8 cellular contexts compared by ENCODE assay signal in the genomic region with DNA sequence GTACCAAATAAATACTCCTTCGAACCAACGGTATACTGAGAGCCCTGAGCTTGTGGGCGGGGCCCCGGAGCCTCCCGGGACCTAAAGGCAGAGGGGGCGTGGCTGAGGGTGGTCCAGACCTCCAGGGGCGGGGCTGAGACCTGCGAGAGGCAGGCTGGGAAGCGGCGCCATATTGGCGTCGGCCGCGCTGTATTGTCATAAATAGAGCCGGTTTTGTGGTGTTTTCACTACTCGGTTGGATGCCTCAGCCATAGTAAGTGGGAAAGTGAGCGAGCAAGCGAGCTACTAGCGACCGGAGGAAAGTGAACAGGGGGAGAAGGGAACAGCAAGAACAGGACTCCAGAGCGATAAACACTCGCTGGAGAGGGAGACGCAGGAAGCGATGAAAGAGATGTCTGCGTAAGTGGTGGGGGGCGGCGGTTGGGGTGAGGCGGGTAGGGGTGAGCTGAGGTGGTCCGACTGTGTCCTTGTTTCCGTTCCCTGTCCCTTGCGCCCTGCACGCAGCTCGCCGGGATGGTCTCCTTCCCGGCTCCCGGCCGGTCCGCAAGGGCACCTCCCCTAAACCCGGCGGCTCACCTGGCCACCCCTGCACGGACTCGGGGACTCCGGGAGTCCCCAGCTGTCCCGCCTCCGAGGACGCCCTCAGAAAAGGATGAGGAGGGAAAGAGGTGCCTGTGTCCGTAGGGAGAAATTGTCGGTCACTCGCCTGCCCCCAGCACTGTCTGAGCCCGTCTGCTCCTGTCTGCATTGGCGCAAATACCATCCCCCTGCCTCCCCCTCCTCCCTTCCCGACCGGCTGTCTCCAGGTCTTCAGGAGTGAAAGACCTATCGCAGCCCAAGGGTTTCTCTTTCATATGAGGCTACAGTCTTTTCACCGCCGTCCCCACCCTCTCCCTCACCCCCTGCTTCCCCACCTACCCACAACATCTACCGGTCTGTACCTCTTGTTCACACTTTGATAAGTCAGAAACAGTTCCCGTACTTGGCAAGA. TPM values are rescaled to one million over a fixed set of nuclear protein-coding genes. Genes with fewer than 3 reads are reported as not detected.
A peak's percentile ranks its signal among the peaks of the same experiment; 100 is the strongest.
DNase-seq lines count a peak whose midpoint lies in the region; ATAC-seq and TF ChIP-seq lines count a peak whose summit lies in the region.

PAPOLG (plus strand) TSS at position 172 of the 991 bp plus-strand sequence; CDS start at position 383, 211 bp downstream.

- H3K27me3 Mint-ChIP-seq in activated T-helper 17 cell treated with anti-CD3 and anti-CD28 coated beads, Interleukin-2, amount 50 U/mL, for 72 hours: no peaks in the 10 kb centered on the region
- no peaks in the 10 kb centered on the region for H3K27me3 Mint-ChIP-seq in natural killer cell treated with Interleukin-12 subunit alpha and Interleukin-12 subunit beta and Interleukin-15 and Interleukin-18, amount 100 ng/mL, for 72 hours

- peaks cover 36% of the 10 kb centered on the region for H3K36me3 Mint-ChIP-seq in activated T-helper 17 cell treated with anti-CD3 and anti-CD28 coated beads, Interleukin-2, amount 50 U/mL, for 72 hours (ENCODE audit: low read depth)
- peaks cover 23% of the 10 kb centered on the region for H3K36me3 Mint-ChIP-seq in natural killer cell treated with Interleukin-12 subunit alpha and Interleukin-12 subunit beta and Interleukin-15 and Interleukin-18, amount 100 ng/mL, for 72 hours

- CTCF ChIA-PET in RWPE1 (lab: Yijun Ruan, JAX): interaction anchor here (1.9 kb wide), 1 partner anchor 49 kb away, joined by 6 read pairs; no protein-coding TSS in a partner anchor

- no peaks in the 10 kb centered on the region for H3K9me3 Mint-ChIP-seq in activated T-helper 17 cell treated with anti-CD3 and anti-CD28 coated beads, Interleukin-2, amount 50 U/mL, for 72 hours
- H3K9me3 Mint-ChIP-seq in natural killer cell treated with Interleukin-12 subunit alpha and Interleukin-12 subunit beta and Interleukin-15 and Interleukin-18, amount 100 ng/mL, for 72 hours: no peaks in the 10 kb centered on the region

- ATAC-seq in activated T-helper 17 cell treated with anti-CD3 and anti-CD28 coated beads, Interleukin-2, amount 50 U/mL, for 72 hours (replicated peaks): peak; percentile 98
- ATAC-seq in natural killer cell treated with Interleukin-12 subunit alpha and Interleukin-12 subunit beta and Interleukin-15 and Interleukin-18, amount 100 ng/mL, for 72 hours: peak; percentile 100
- ATAC-seq in stimulated activated naive CD8-positive, alpha-beta T cell treated with anti-CD3 and anti-CD28 coated beads, Interleukin-15, Interleukin-2, amounts not matched to agents 100 U/mL and 50 U/mL, for 24 hours: peak; percentile 98

- POLR2A ChIA-PET in RWPE1 (lab: Yijun Ruan, JAX; ENCODE audit: low non-redundant PET): interaction anchor here (0.6 to 1.0 kb wide), 2 partner anchors 21 to 1905 kb away, joined by 3 read pairs; no protein-coding TSS in a partner anchor

- DNase-seq in Daoy (ENCODE audit: low read depth) (peak; percentile 96), GOT3 (lab: John Stamatoyannopoulos, UW) (peak; percentile 70), LNCaP clone FGC (ENCODE audit: low read depth) (peak; percentile 61), RWPE1 (ENCODE audit: low spot score) (peak; percentile 96), fibroblast of peridontal ligament (ENCODE audit: extremely low read depth) (peak; percentile 82)
- DNase-seq in natural killer cell treated with Interleukin-12 subunit alpha and Interleukin-12 subunit beta and Interleukin-15 and Interleukin-18, amount 100 ng/mL, for 72 hours (ENCODE audit: low spot score): peak; percentile 97
- DNase-seq in stimulated activated naive CD8-positive, alpha-beta T cell treated with anti-CD3 and anti-CD28 coated beads, Interleukin-15, Interleukin-2, amounts not matched to agents 100 U/mL and 50 U/mL, for 24 hours: peak; percentile 99

- no peak for TF ChIP-seq CTCF in LNCaP clone FGC (IDR thresholded peaks at IDR 0.05; ENCODE audit: control insufficient read depth, extremely low read depth, insufficient read depth)
- TF ChIP-seq CTCF in RWPE1 (conservative IDR thresholded peaks at IDR 0.05; ENCODE audit: low read depth): no peak

- H3K4me3 Mint-ChIP-seq in activated T-helper 17 cell treated with anti-CD3 and anti-CD28 coated beads, Interleukin-2, amount 50 U/mL, for 72 hours: peak within 1 kb of the TSS; percentile 99
- peak within 1 kb of the TSS; percentile 100 for H3K4me3 Mint-ChIP-seq in natural killer cell treated with Interleukin-12 subunit alpha and Interleukin-12 subunit beta and Interleukin-15 and Interleukin-18, amount 100 ng/mL, for 72 hours

- peak within 1 kb of the TSS; percentile 74 for H3K4me3 ChIP-seq in LNCaP clone FGC (ENCODE audit: low read depth, low read length)

- H3K27ac ChIP-seq in RWPE1: peak within 1 kb of the TSS; percentile 88

- H3K27ac Mint-ChIP-seq in activated T-helper 17 cell treated with anti-CD3 and anti-CD28 coated beads, Interleukin-2, amount 50 U/mL, for 72 hours: peak within 1 kb of the TSS; percentile 99
- peak within 1 kb of the TSS; percentile 90 to 97 for H3K27ac Mint-ChIP-seq in natural killer cell treated with Interleukin-12 subunit alpha and Interleukin-12 subunit beta and Interleukin-15 and Interleukin-18, amount 100 ng/mL, for 72 hours

- H3K4me1 Mint-ChIP-seq in activated T-helper 17 cell treated with anti-CD3 and anti-CD28 coated beads, Interleukin-2, amount 50 U/mL, for 72 hours: peaks cover 24% of the 10 kb centered on the region
- peaks cover 25 to 31% of the 10 kb centered on the region in 2 donors for H3K4me1 Mint-ChIP-seq in natural killer cell treated with Interleukin-12 subunit alpha and Interleukin-12 subunit beta and Interleukin-15 and Interleukin-18, amount 100 ng/mL, for 72 hours (ENCODE audit: low read depth in 2 of 2)

RNA-seq across cellular contexts. Expression of gene PAPOLG, which starts in this region (rescaled TPM):
- total RNA-seq in Daoy (2014; rRNA removed; shearing (Covaris generic)): 13.4 and 13.8 TPM in 2 replicates
- 10 to 100 TPM; 10.7 to 15.8 TPM for total RNA-seq in activated T-helper 17 cell treated with anti-CD3 and anti-CD28 coated beads, Interleukin-2, amount 50 U/mL, for 72 hours
- total RNA-seq in natural killer cell treated with Interleukin-12 subunit alpha and Interleukin-12 subunit beta and Interleukin-15 and Interleukin-18, amount 100 ng/mL, for 72 hours: 10 to 100 TPM; 17.3 to 19.8 TPM

Comparison
In these comparisons a context has a peak if more than half of its experiments do, and no peak if none do; other contexts are left out.
1. Peak in every context shown above with its lines: DNase-seq, ATAC-seq, H3K4me3 ChIP-seq and H3K27ac ChIP-seq.